Comparison of ENCODE assay signal across 9 cellular contexts in the genomic region with DNA sequence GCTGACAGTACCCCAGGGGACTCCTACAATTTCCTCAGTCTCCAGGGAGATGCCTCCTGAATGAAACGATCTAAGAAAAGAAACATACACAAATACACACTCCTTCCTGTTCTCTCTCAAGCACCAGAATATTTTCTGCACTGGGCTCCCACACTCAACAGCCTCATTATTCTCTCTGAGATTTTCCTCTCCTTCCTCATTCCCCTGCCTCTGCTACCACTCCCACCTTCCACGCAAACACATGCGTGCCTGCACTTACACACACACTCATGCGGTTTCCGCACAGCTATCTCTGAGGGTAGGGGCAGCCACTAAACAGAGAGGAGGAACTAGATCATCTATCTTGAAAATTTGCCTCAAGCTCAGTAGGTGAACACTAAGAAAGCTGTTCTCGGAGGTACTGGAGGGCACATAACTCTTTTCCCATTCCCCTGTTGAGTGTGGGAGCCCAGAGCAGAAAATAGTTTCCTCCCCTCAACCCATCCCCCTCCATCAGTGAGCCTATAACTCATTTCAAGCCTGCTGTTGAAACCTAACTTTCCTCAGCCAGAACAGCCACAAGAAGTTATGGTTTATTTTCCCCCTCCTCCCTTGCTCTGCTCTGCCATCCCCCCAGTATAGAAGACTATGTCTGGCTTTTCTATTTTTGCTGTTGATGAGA. TPM values are rescaled to one million over a fixed set of nuclear protein-coding genes. Genes with fewer than 3 reads are reported as not detected.
DNase-seq lines count a peak whose midpoint lies in the region; ATAC-seq, FAIRE-seq and TF ChIP-seq lines count a peak whose summit lies in the region.
"Had no signal": no experiment of that assay in that cellular context is flagged by ENCODE, and none has a peak within 500 bp of the region (broad histone marks: within the 10 kb centered on the region; RNA-seq: fewer than 3 reads in every experiment).

No MANE protein-coding gene starts in this region.

- ATAC-seq in activated CD4-positive, CD25-positive, alpha-beta regulatory T cell treated with anti-CD3 and anti-CD28 coated beads, Interleukin-2, amount 50 U/mL, for 24 hours = peak; percentile 73 to 82
- ATAC-seq in HG02610 (IDR thresholded peaks at IDR 0.05; ENCODE audit: unreplicated experiment) = peak; percentile 84
- peak; percentile 80 for ATAC-seq in sciatic nerve

- in situ Hi-C loops in brain microvascular endothelial cell (cut with HindIII; ENCODE audit: low pct_ligation_motif_present, low sequenced_read_pairs) = no loop called here

- peaks cover 0 to 3% of the 10 kb centered on the region in 2 donors for H3K4me1 ChIP-seq in kidney (ENCODE audit: control insufficient read depth in 1 of 2, insufficient read depth in 1 of 2, low read depth in 1 of 2, low read length in 2 of 2)
- H3K4me1 ChIP-seq in testis = peaks cover 3% of the 10 kb centered on the region
- H3K4me1 ChIP-seq: A549 had no signal

- H3K36me3 ChIP-seq in brain microvascular endothelial cell (replicated peaks) (no peaks in the 10 kb centered on the region), kidney (ENCODE audit: control insufficient read depth in 1 of 2, insufficient read depth in 2 of 2, low read length in 2 of 2) (no peaks in the 10 kb centered on the region), testis (ENCODE audit: low read depth, missing control alignments) (no peaks in the 10 kb centered on the region)

- 51 to 56% methylated on average over 6 of the region's 6 CpGs for WGBS in testis, 2 donors

- FAIRE-seq in kidney (lab: Jason Lieb, UNC) = no peak
- FAIRE-seq: A549 had no signal

- H3K9me3 ChIP-seq in kidney (ENCODE audit: control insufficient read depth in 1 of 2, low read length in 2 of 2) (no peaks in the 10 kb centered on the region), testis (no peaks in the 10 kb centered on the region)

- TF ChIP-seq POLR2A in testis (IDR thresholded peaks at IDR 0.05) = no peak

- H3K27me3 ChIP-seq in brain microvascular endothelial cell (replicated peaks) (no peaks in the 10 kb centered on the region), testis (no peaks in the 10 kb centered on the region)

- H3K4me3 ChIP-seq in brain microvascular endothelial cell (ENCODE audit: low read depth, low read length) (peak overlapping the region; percentile 26), kidney (ENCODE audit: low read length in 2 of 2) (peak overlapping the region in 1 of 2 donors; percentile 40), testis (no peak overlapping the region)
- H3K4me3 ChIP-seq: A549 had no signal

- H3K27ac ChIP-seq in brain microvascular endothelial cell (peak overlapping the region; percentile 30), kidney (ENCODE audit: low read depth in 2 of 2, low read length in 2 of 2) (no peak overlapping the region), testis (no peak overlapping the region)
- H3K27ac ChIP-seq: A549 had no signal

- intact Hi-C loops in sciatic nerve (cut with DNase I) (no loop called here), kidney (cut with DNase I) (no loop called here), testis (cut with DNase I; ENCODE audit: low total_unique reads) (no loop called here)

- peak overlapping the region in 1 of 2 donors; percentile 29 for H3K9ac ChIP-seq in kidney (ENCODE audit: low read length in 2 of 2)

- DNase-seq in activated CD4-positive, CD25-positive, alpha-beta regulatory T cell treated with anti-CD3 and anti-CD28 coated beads, Interleukin-2, amount 50 U/mL, for 72 hours = no peak
- DNase-seq in NCI-H69 (lab: John Stamatoyannopoulos, UW) = peak; percentile 10
- DNase-seq in brain microvascular endothelial cell = peak; percentile 60
- no peak for DNase-seq in sciatic nerve (ENCODE audit: low spot score)
- no peak for DNase-seq in kidney
- no peak for DNase-seq in testis

- TF ChIP-seq CTCF in brain microvascular endothelial cell (IDR thresholded peaks at IDR 0.05; ENCODE audit: low read depth, low read length, missing control alignments) = no peak
- no peak for TF ChIP-seq CTCF in kidney (IDR thresholded peaks at IDR 0.05; ENCODE audit: borderline replicate concordance, extremely low read depth, insufficient read depth)
- TF ChIP-seq CTCF in testis (IDR thresholded peaks at IDR 0.05) = no peak

RNA-seq across cellular contexts. Expression of a gene that starts 30.5 kb away (rescaled TPM):
- total RNA-seq in sciatic nerve (25.7 TPM), kidney (21.8 TPM), testis (10 to 100 TPM; 67.2 to 70.7 TPM)
- polyA plus RNA-seq in kidney (ENCODE audit: insufficient read depth, low read depth, low replicate concordance) (9.5 TPM), testis (ENCODE audit: insufficient read depth, low read depth, low replicate concordance) (115 TPM)

Comparison
In these comparisons a context has a peak if more than half of its experiments do, and no peak if none do; other contexts are left out.
1. DNase-seq: peak in NCI-H69 (single experiment) and brain microvascular endothelial cell (single experiment); none in activated CD4-positive, CD25-positive, alpha-beta regulatory T cell treated with anti-CD3 and anti-CD28 coated beads, Interleukin-2, amount 50 U/mL, for 72 hours (single experiment), sciatic nerve (single experiment), kidney (single experiment) and testis (single experiment).
2. Peak in every context shown above with its lines, with median percentiles within 50 percentile points of each other: ATAC-seq.